In the genomic region with DNA sequence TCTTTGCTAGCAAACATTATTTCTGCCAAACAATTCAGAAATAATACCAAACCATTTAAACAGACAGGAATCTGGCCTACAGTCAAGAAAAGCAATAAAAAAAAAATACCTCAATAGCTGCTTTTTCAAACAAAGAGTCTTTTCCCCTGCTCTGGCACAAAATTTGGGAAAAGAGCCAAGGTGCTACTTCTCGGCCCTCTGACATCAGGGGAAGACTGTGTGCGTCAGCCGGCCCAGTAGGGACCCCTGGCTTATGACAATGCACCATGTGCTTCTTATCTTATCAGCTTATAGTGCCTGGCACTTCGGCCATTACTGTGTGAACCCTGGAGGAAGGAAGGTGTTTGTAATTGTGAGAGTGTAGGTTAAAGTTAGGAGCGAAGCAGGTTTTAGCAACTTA, we compare ENCODE assay signal across 11 cellular contexts.
DNase-seq lines count a peak whose midpoint lies in the region; ATAC-seq, FAIRE-seq and TF ChIP-seq lines count a peak whose summit lies in the region.
"Had no signal": no experiment of that assay in that cellular context is flagged by ENCODE, and none has a peak within 500 bp of the region (broad histone marks: within the 10 kb centered on the region; RNA-seq: fewer than 3 reads in every experiment).

No MANE protein-coding gene starts in this region.

- TF ChIP-seq EP300 in A549 (IDR thresholded peaks at IDR 0.05), result peak; percentile 71 to 88; a peak in 4 of 5 replicates

- H3K4me1 Mint-ChIP-seq in neural progenitor cell, result peaks cover 15% of the 10 kb centered on the region
- peaks cover 3% of the 10 kb centered on the region for H3K4me1 Mint-ChIP-seq in activated T-helper 2 cell treated with anti-CD3 and anti-CD28 coated beads, Interferon-gamma antibody, Interleukin-2, Interleukin-4, amounts not matched to agents 10 μg/mL and 5 μg/mL and 100 μg/mL, durations not matched to agents 14 hours and 24 hours and 36 hours (ENCODE audit: low read depth)
- no peaks in the 10 kb centered on the region for H3K4me1 Mint-ChIP-seq in CD8-positive, alpha-beta T cell (ENCODE audit: low read depth)

- 15% methylated on average over 5 of the region's 5 CpGs for WGBS in A549 (ENCODE audit: missing lambda C conversion rate)

- TF ChIP-seq RAD21 in A549 (conservative IDR thresholded peaks at IDR 0.05 in 1 of 2, IDR thresholded peaks at IDR 0.05 in 1 of 2), result 0 out of 5 replicates have a peak, but pooled peaks of 1 of the 2 experiments have one; percentile 9

- H3K4me1 ChIP-seq in A549 (peaks cover 84% of the 10 kb centered on the region), PC-3 (ENCODE audit: insufficient read depth, low read length) (peaks cover 25% of the 10 kb centered on the region), neural progenitor cell (peaks cover 16% of the 10 kb centered on the region)
- no peaks in the 10 kb centered on the region for H3K4me1 ChIP-seq in CD8-positive, alpha-beta T cell (ENCODE audit: insufficient read depth, low read length)

- H2AFZ ChIP-seq in PC-3 (ENCODE audit: low read length) (no peak overlapping the region), neural progenitor cell (replicated peaks) (no peak overlapping the region)

- no peaks in the 10 kb centered on the region for H3K36me3 ChIP-seq in PC-3 (ENCODE audit: low read depth, low read length)
- H3K36me3 ChIP-seq in neural progenitor cell, result no peaks in the 10 kb centered on the region
- no peaks in the 10 kb centered on the region for H3K36me3 ChIP-seq in CD8-positive, alpha-beta T cell (ENCODE audit: insufficient read depth, low read length)

- H4K20me1 ChIP-seq in PC-3 (ENCODE audit: low read length) (no peaks in the 10 kb centered on the region), neural progenitor cell (ENCODE audit: low read depth) (no peaks in the 10 kb centered on the region)

- H3K79me2 ChIP-seq in PC-3 (ENCODE audit: low read length), result no peaks in the 10 kb centered on the region
- H3K79me2 ChIP-seq in neural progenitor cell (ENCODE audit: low read depth), result no peaks in the 10 kb centered on the region

- H3F3A ChIP-seq in PC-3 (ENCODE audit: low read length, unreplicated experiment), result no peaks in the 10 kb centered on the region
- H3F3A ChIP-seq in neural progenitor cell (ENCODE audit: low read depth), result no peaks in the 10 kb centered on the region

- TF ChIP-seq CTCF in A549 (IDR thresholded peaks at IDR 0.05), result no peak
- TF ChIP-seq CTCF in PC-3 (conservative IDR thresholded peaks at IDR 0.05; ENCODE audit: low read depth, low read length), result no peak
- no peak for TF ChIP-seq CTCF in neural progenitor cell (IDR thresholded peaks at IDR 0.05)
- no peak for TF ChIP-seq CTCF in CD8-positive, alpha-beta T cell (IDR thresholded peaks at IDR 0.05)

- POLR2A ChIA-PET in A549 (lab: Yijun Ruan, JAX), result no interaction called here
- POLR2A ChIA-PET in PC-3 (lab: Charles Lee; ENCODE audit: unreplicated experiment), result no interaction called here
- POLR2A ChIA-PET in CD8-positive, alpha-beta T cell (lab: Charles Lee), result no interaction called here

- peaks cover 3% of the 10 kb centered on the region for H3K9me3 Mint-ChIP-seq in neural progenitor cell
- H3K9me3 Mint-ChIP-seq in activated T-helper 2 cell treated with anti-CD3 and anti-CD28 coated beads, Interferon-gamma antibody, Interleukin-2, Interleukin-4, amounts not matched to agents 10 μg/mL and 5 μg/mL and 100 μg/mL, durations not matched to agents 14 hours and 24 hours and 36 hours, result no peaks in the 10 kb centered on the region
- H3K9me3 Mint-ChIP-seq in CD8-positive, alpha-beta T cell, result no peaks in the 10 kb centered on the region

- FAIRE-seq in A549 (lab: Jason Lieb, UNC), result no peak

- ATAC-seq in A549, result peak; percentile 86 to 88
- ATAC-seq in PC-3, result no peak
- ATAC-seq in HG03520 (IDR thresholded peaks at IDR 0.05; ENCODE audit: unreplicated experiment), result no peak
- ATAC-seq in CD8-positive, alpha-beta T cell, result no peak
- ATAC-seq: T-cell had no signal

- BruUV-seq in PC-3 (replicated peaks; lab: Mats Ljungman, UMichigan), result no TSS peak

- H3K4me3 ChIP-seq in A549 (no peak overlapping the region), PC-3 (ENCODE audit: low read length) (0 out of 2 replicates have a peak overlapping the region, but pooled peaks have one; percentile 34), neural progenitor cell (no peak overlapping the region)
- H3K4me3 ChIP-seq in CD8-positive, alpha-beta T cell (ENCODE audit: low read depth, low read length), result no peak overlapping the region

- H3K27ac ChIP-seq in A549 (peak overlapping the region; percentile 75 to 86), PC-3 (ENCODE audit: low read length) (peak overlapping the region; percentile 98), neural progenitor cell (no peak overlapping the region)
- H3K27ac ChIP-seq in CD8-positive, alpha-beta T cell (ENCODE audit: low read depth, low read length), result no peak overlapping the region

- TF ChIP-seq POLR2A in A549 (IDR thresholded peaks at IDR 0.05; ENCODE audit: low read length), result no peak

- H3K9ac ChIP-seq in PC-3 (ENCODE audit: low read length) (peak overlapping the region; percentile 92), neural progenitor cell (no peak overlapping the region)

- DNase-seq in A549 (ENCODE audit: low read depth in 1 of 2, low spot score in 1 of 2), result peak; percentile 34 to 84
- DNase-seq in PC-3, result peak; percentile 67
- peak; percentile 12 for DNase-seq in fibroblast of the conjunctiva (ENCODE audit: low read depth)
- DNase-seq in neural progenitor cell (ENCODE audit: low spot score), result peak; percentile 5
- no peak for DNase-seq in activated T-helper 2 cell treated with anti-CD3 and anti-CD28 coated beads, Interferon-gamma antibody, Interleukin-2, Interleukin-4, amounts not matched to agents 10 μg/mL and 5 μg/mL and 100 μg/mL, durations not matched to agents 14 hours and 24 hours and 36 hours (ENCODE audit: low spot score)
- no peak for DNase-seq in DMS153 (lab: John Stamatoyannopoulos, UW)
- no peak for DNase-seq in CD8-positive, alpha-beta T cell
- DNase-seq: activated T-cell treated with anti-CD3 and anti-CD28 coated beads, Interleukin-2, amount 50 U/mL, for 48 hours; NCI-H1417; T-cell had no signal

- H3K27me3 ChIP-seq in PC-3 (ENCODE audit: low read length) (no peaks in the 10 kb centered on the region), neural progenitor cell (no peaks in the 10 kb centered on the region)
- H3K27me3 ChIP-seq in CD8-positive, alpha-beta T cell (ENCODE audit: insufficient read depth, low read length), result no peaks in the 10 kb centered on the region

- no peak overlapping the region for H3K4me3 Mint-ChIP-seq in neural progenitor cell
- H3K4me3 Mint-ChIP-seq in activated T-helper 2 cell treated with anti-CD3 and anti-CD28 coated beads, Interferon-gamma antibody, Interleukin-2, Interleukin-4, amounts not matched to agents 10 μg/mL and 5 μg/mL and 100 μg/mL, durations not matched to agents 14 hours and 24 hours and 36 hours (ENCODE audit: low read depth), result no peak overlapping the region
- H3K4me3 Mint-ChIP-seq in CD8-positive, alpha-beta T cell, result no peak overlapping the region
- H3K4me3 Mint-ChIP-seq: T-cell had no signal

- H3K27ac Mint-ChIP-seq in neural progenitor cell, result no peak overlapping the region
- H3K27ac Mint-ChIP-seq in activated T-helper 2 cell treated with anti-CD3 and anti-CD28 coated beads, Interferon-gamma antibody, Interleukin-2, Interleukin-4, amounts not matched to agents 10 μg/mL and 5 μg/mL and 100 μg/mL, durations not matched to agents 14 hours and 24 hours and 36 hours, result no peak overlapping the region
- no peak overlapping the region for H3K27ac Mint-ChIP-seq in CD8-positive, alpha-beta T cell
- H3K27ac Mint-ChIP-seq: T-cell had no signal

- H3K9me3 ChIP-seq in A549, result no peaks in the 10 kb centered on the region
- no peaks in the 10 kb centered on the region for H3K9me3 ChIP-seq in PC-3 (ENCODE audit: low read length)
- H3K9me3 ChIP-seq in neural progenitor cell (ENCODE audit: low read depth), result no peaks in the 10 kb centered on the region
- no peaks in the 10 kb centered on the region for H3K9me3 ChIP-seq in CD8-positive, alpha-beta T cell (ENCODE audit: low read length)

- peaks cover 5% of the 10 kb centered on the region for H3K36me3 Mint-ChIP-seq in neural progenitor cell
- H3K36me3 Mint-ChIP-seq in activated T-helper 2 cell treated with anti-CD3 and anti-CD28 coated beads, Interferon-gamma antibody, Interleukin-2, Interleukin-4, amounts not matched to agents 10 μg/mL and 5 μg/mL and 100 μg/mL, durations not matched to agents 14 hours and 24 hours and 36 hours (ENCODE audit: low read depth), result no peaks in the 10 kb centered on the region
- no peaks in the 10 kb centered on the region for H3K36me3 Mint-ChIP-seq in CD8-positive, alpha-beta T cell
- H3K36me3 Mint-ChIP-seq: T-cell had no signal

- peak overlapping the region; percentile 81 for H3K4me2 ChIP-seq in A549
- peak overlapping the region; percentile 62 for H3K4me2 ChIP-seq in PC-3 (ENCODE audit: low read length)
- H3K4me2 ChIP-seq in neural progenitor cell, result no peak overlapping the region

- intact Hi-C loops in PC-3 (cut with micrococcal nuclease), result loop anchor here (1.0 to 5.0 kb wide), 4 partner anchors 12 to 133 kb away; a partner anchor contains a TSS
- intact Hi-C loops in activated T-helper 2 cell treated with anti-CD3 and anti-CD28 coated beads, Interferon-gamma antibody, Interleukin-2, Interleukin-4, amounts not matched to agents 10 μg/mL and 5 μg/mL and 100 μg/mL, durations not matched to agents 14 hours and 24 hours and 36 hours (cut with micrococcal nuclease), result no loop called here
- intact Hi-C loops in CD8-positive, alpha-beta T cell (cut with DNase I, micrococcal nuclease), result no loop called here

- CTCF ChIA-PET in A549 (lab: Yijun Ruan, JAX), result interaction anchor here (0.8 to 1.5 kb wide), 4 partner anchors 8 to 133 kb away, joined by 3 to 7 read pairs (median 3); no protein-coding TSS in a partner anchor
- CTCF ChIA-PET in PC-3 (lab: Charles Lee), result no interaction called here
- CTCF ChIA-PET in CD8-positive, alpha-beta T cell (lab: Charles Lee), result no interaction called here

- H3K27me3 Mint-ChIP-seq in neural progenitor cell (ENCODE audit: insufficient read depth, low read depth), result no peaks in the 10 kb centered on the region
- H3K27me3 Mint-ChIP-seq in activated T-helper 2 cell treated with anti-CD3 and anti-CD28 coated beads, Interferon-gamma antibody, Interleukin-2, Interleukin-4, amounts not matched to agents 10 μg/mL and 5 μg/mL and 100 μg/mL, durations not matched to agents 14 hours and 24 hours and 36 hours (ENCODE audit: low read depth), result no peaks in the 10 kb centered on the region
- H3K27me3 Mint-ChIP-seq in CD8-positive, alpha-beta T cell (ENCODE audit: low read depth), result no peaks in the 10 kb centered on the region
- H3K27me3 Mint-ChIP-seq: T-cell had no signal

- no peaks in the 10 kb centered on the region for H3K9me2 ChIP-seq in PC-3 (replicated peaks; ENCODE audit: low read length)

Comparison
In these comparisons a context has a peak if more than half of its experiments do, and no peak if none do; other contexts are left out.
1. ATAC-seq: peak in A549 (2 of 2); none in PC-3 (single experiment), HG03520 (single experiment) and CD8-positive, alpha-beta T cell (single experiment).
2. DNase-seq: peak in A549 (2 of 2), PC-3 (single experiment), fibroblast of the conjunctiva (single experiment) and neural progenitor cell (single experiment); none in activated T-helper 2 cell treated with anti-CD3 and anti-CD28 coated beads, Interferon-gamma antibody, Interleukin-2, Interleukin-4, amounts not matched to agents 10 μg/mL and 5 μg/mL and 100 μg/mL, durations not matched to agents 14 hours and 24 hours and 36 hours (single experiment), DMS153 (single experiment) and CD8-positive, alpha-beta T cell (0 of 7).
3. H3K27ac ChIP-seq: peak in A549 (2 of 2) and PC-3 (single experiment); none in neural progenitor cell (single experiment) and CD8-positive, alpha-beta T cell (single experiment).